ENCODE assay signal across 25 cellular contexts in genomic region chr1:115458426-115459114, GRCh38.
A peak's percentile ranks its signal among the peaks of the same experiment; 100 is the strongest.
DNase-seq lines count a peak whose midpoint lies in the region; ATAC-seq and TF ChIP-seq lines count a peak whose summit lies in the region.
"Had no signal": no experiment of that assay in that cellular context is flagged by ENCODE, and none has a peak within 500 bp of the region (broad histone marks: within the 10 kb centered on the region; RNA-seq: fewer than 3 reads in every experiment).

No MANE protein-coding gene starts in this region.

- no peak for TF ChIP-seq RAD21 in SK-N-SH (IDR thresholded peaks at IDR 0.05; ENCODE audit: low read length)

- H3K9me3 Mint-ChIP-seq in nephron: no peaks in the 10 kb centered on the region
- H3K9me3 Mint-ChIP-seq in activated naive CD8-positive, alpha-beta T cell treated with anti-CD3 and anti-CD28 coated beads for 36 hours: no peaks in the 10 kb centered on the region
- H3K9me3 Mint-ChIP-seq: activated CD4-positive, alpha-beta memory T cell treated with anti-CD3 and anti-CD28 coated beads, Interleukin-2, amount 10 ng/mL, durations not matched to agents 7 days and 5 days; activated naive CD4-positive, alpha-beta T cell treated with anti-CD3 and anti-CD28 coated beads, Interleukin-2, amount 50 U/mL, for 24 hours; activated T-helper 17 cell treated with anti-CD3 and anti-CD28 coated beads, Interleukin-2, amount 50 U/mL, for 72 hours; memory B cell; neural progenitor cell had no signal

- ATAC-seq in HG02642 (IDR thresholded peaks at IDR 0.05; ENCODE audit: poor library complexity, unreplicated experiment): no peak
- ATAC-seq: activated T-helper 17 cell treated with anti-CD3 and anti-CD28 coated beads, Interleukin-2, amount 50 U/mL, for 72 hours; left cardiac atrium; right lobe of liver had no signal

- no peak overlapping the region for H3K9ac ChIP-seq in SK-N-SH
- H3K9ac ChIP-seq: KMS-11, neural progenitor cell had no signal

- TF ChIP-seq CTCF in nephron (IDR thresholded peaks at IDR 0.05; ENCODE audit: unreplicated experiment in 3 of 3) (no peak), SK-N-SH (IDR thresholded peaks at IDR 0.05) (no peak)

- H3K9me2 ChIP-seq in SK-N-SH: no peaks in the 10 kb centered on the region

- no peak overlapping the region for H3K4me3 ChIP-seq in SK-N-SH (ENCODE audit: low read depth in 2 of 2, low read length in 1 of 2)
- H3K4me3 ChIP-seq: breast epithelium, neural progenitor cell, right lobe of liver, upper lobe of left lung had no signal

- H3K36me3 Mint-ChIP-seq in nephron (ENCODE audit: low read depth): no peaks in the 10 kb centered on the region
- no peaks in the 10 kb centered on the region for H3K36me3 Mint-ChIP-seq in activated naive CD8-positive, alpha-beta T cell treated with anti-CD3 and anti-CD28 coated beads for 36 hours
- H3K36me3 Mint-ChIP-seq: activated naive CD4-positive, alpha-beta T cell treated with anti-CD3 and anti-CD28 coated beads, Interleukin-2, amount 50 U/mL, for 24 hours; memory B cell; neural progenitor cell had no signal

- WGBS in SK-N-SH (ENCODE audit: low lambda C conversion rate): 90% methylated on average over 4 of the region's 7 CpGs

- peak overlapping the region in 2 of 3 experiments; percentile 7 to 57 for H3K27ac Mint-ChIP-seq in nephron
- no peak overlapping the region for H3K27ac Mint-ChIP-seq in activated naive CD8-positive, alpha-beta T cell treated with anti-CD3 and anti-CD28 coated beads for 36 hours
- H3K27ac Mint-ChIP-seq: activated CD4-positive, alpha-beta memory T cell treated with anti-CD3 and anti-CD28 coated beads, Interleukin-2, amount 10 ng/mL, durations not matched to agents 7 days and 5 days; activated naive CD4-positive, alpha-beta T cell treated with anti-CD3 and anti-CD28 coated beads, Interleukin-2, amount 50 U/mL, for 24 hours; activated T-helper 17 cell treated with anti-CD3 and anti-CD28 coated beads, Interleukin-2, amount 50 U/mL, for 72 hours; memory B cell; neural progenitor cell had no signal

- no peaks in the 10 kb centered on the region for H3K9me3 ChIP-seq in SK-N-SH
- H3K9me3 ChIP-seq: breast epithelium, right lobe of liver, upper lobe of left lung had no signal

- no peak for TF ChIP-seq EP300 in SK-N-SH (IDR thresholded peaks at IDR 0.05; ENCODE audit: borderline replicate concordance in 1 of 2, low read depth in 1 of 2, low read length in 1 of 2)

- peak; percentile 44 for DNase-seq in DMS 273 treated with DMSO at 0.1 percent for 48 hours (lab: John Stamatoyannopoulos, UW)
- peak; percentile 65 for DNase-seq in HT-29 (ENCODE audit: low spot score)
- peak; percentile 25 for DNase-seq in NCI-H2029 treated with DMSO at 0.1 percent for 48 hours (lab: John Stamatoyannopoulos, UW)
- DNase-seq in activated naive CD8-positive, alpha-beta T cell treated with anti-CD3 and anti-CD28 coated beads for 36 hours: no peak
- DNase-seq in SK-N-SH: no peak
- DNase-seq: activated CD4-positive, alpha-beta memory T cell treated with anti-CD3 and anti-CD28 coated beads, Interleukin-2, amount 10 ng/mL, durations not matched to agents 7 days and 5 days; activated CD4-positive, alpha-beta T cell treated with anti-CD3 and anti-CD28 coated beads for 1 hour; C1 segment of cervical spinal cord; Calu3; H7; hippocampal formation; left cardiac atrium; NCI-H774; posterior cingulate gyrus; right lobe of liver; stimulated activated CD4-positive, alpha-beta T cell treated with anti-CD3 and anti-CD28 coated beads, Interleukin-2, amount 100 ng/mL, for 48 hours; upper lobe of left lung had no signal

- H3K79me2 ChIP-seq in SK-N-SH (ENCODE audit: insufficient read depth): no peaks in the 10 kb centered on the region

- H3K27me3 Mint-ChIP-seq in nephron (ENCODE audit: low read depth): peaks cover 3% of the 10 kb centered on the region
- H3K27me3 Mint-ChIP-seq in activated naive CD8-positive, alpha-beta T cell treated with anti-CD3 and anti-CD28 coated beads for 36 hours: no peaks in the 10 kb centered on the region

- POLR2A ChIA-PET in SK-N-SH (lab: Yijun Ruan, JAX): no interaction called here

- H3K27me3 ChIP-seq in SK-N-SH (ENCODE audit: insufficient read depth): no peaks in the 10 kb centered on the region
- H3K27me3 ChIP-seq: breast epithelium, neural progenitor cell, right lobe of liver, upper lobe of left lung had no signal

- H3K4me2 ChIP-seq in SK-N-SH: no peak overlapping the region
- H3K4me2 ChIP-seq: KMS-11, neural progenitor cell had no signal

- H2AFZ ChIP-seq in SK-N-SH (ENCODE audit: low read depth): no peak overlapping the region
- H2AFZ ChIP-seq: neural progenitor cell had no signal

- peaks cover 30% of the 10 kb centered on the region for H3K4me1 Mint-ChIP-seq in nephron
- H3K4me1 Mint-ChIP-seq in activated naive CD8-positive, alpha-beta T cell treated with anti-CD3 and anti-CD28 coated beads for 36 hours: no peaks in the 10 kb centered on the region
- H3K4me1 Mint-ChIP-seq: activated CD4-positive, alpha-beta memory T cell treated with anti-CD3 and anti-CD28 coated beads, Interleukin-2, amount 10 ng/mL, durations not matched to agents 7 days and 5 days; activated naive CD4-positive, alpha-beta T cell treated with anti-CD3 and anti-CD28 coated beads, Interleukin-2, amount 50 U/mL, for 24 hours; activated T-helper 17 cell treated with anti-CD3 and anti-CD28 coated beads, Interleukin-2, amount 50 U/mL, for 72 hours; memory B cell had no signal

- no peak overlapping the region for H3K4me3 Mint-ChIP-seq in nephron
- no peak overlapping the region for H3K4me3 Mint-ChIP-seq in activated naive CD8-positive, alpha-beta T cell treated with anti-CD3 and anti-CD28 coated beads for 36 hours
- H3K4me3 Mint-ChIP-seq: activated CD4-positive, alpha-beta memory T cell treated with anti-CD3 and anti-CD28 coated beads, Interleukin-2, amount 10 ng/mL, durations not matched to agents 7 days and 5 days; activated naive CD4-positive, alpha-beta T cell treated with anti-CD3 and anti-CD28 coated beads, Interleukin-2, amount 50 U/mL, for 24 hours; activated T-helper 17 cell treated with anti-CD3 and anti-CD28 coated beads, Interleukin-2, amount 50 U/mL, for 72 hours; memory B cell; neural progenitor cell had no signal

- CTCF ChIA-PET in SK-N-SH (lab: Yijun Ruan, JAX): interaction anchor here (0.6 to 3.4 kb wide), 4 partner anchors 11 to 866 kb away, joined by 3 to 20 read pairs (median 9); no protein-coding TSS in a partner anchor

- no peaks in the 10 kb centered on the region for H4K20me1 ChIP-seq in SK-N-SH (ENCODE audit: insufficient read depth)

- H3F3A ChIP-seq in SK-N-SH (replicated peaks; ENCODE audit: insufficient read depth): no peaks in the 10 kb centered on the region

- H3K27ac ChIP-seq in SK-N-SH (ENCODE audit: low read depth in 2 of 2, low read length in 1 of 2): no peak overlapping the region
- H3K27ac ChIP-seq: breast epithelium, KMS-11, neural progenitor cell, right lobe of liver, upper lobe of left lung had no signal

- H3K36me3 ChIP-seq in SK-N-SH (replicated peaks in 1 of 2; ENCODE audit: control insufficient read depth in 1 of 2, insufficient read depth in 2 of 2, low read length in 1 of 2): no peaks in the 10 kb centered on the region
- H3K36me3 ChIP-seq: breast epithelium, neural progenitor cell, right lobe of liver, upper lobe of left lung had no signal

- H3K4me1 ChIP-seq in SK-N-SH (ENCODE audit: control insufficient read depth in 1 of 2, insufficient read depth in 2 of 2, low read depth in 1 of 2, low read length in 1 of 2): peaks cover 3 to 21% of the 10 kb centered on the region in 2 experiments; a peak in 3 of 4 replicates
- H3K4me1 ChIP-seq: breast epithelium, neural progenitor cell, right lobe of liver, upper lobe of left lung had no signal

TF ChIP-seq in SK-N-SH, 30 proteins besides CTCF, POLR2A, EP300 and RAD21:
- TF ChIP-seq YY1 (IDR thresholded peaks at IDR 0.05; ENCODE audit: low read depth): no peak
- TF ChIP-seq IRF3 (IDR thresholded peaks at IDR 0.05; ENCODE audit: low read depth, low read length): no peak
- no peak for TF ChIP-seq FOSL2 (IDR thresholded peaks at IDR 0.05; ENCODE audit: borderline replicate concordance, low read depth)
- TF ChIP-seq GABPA (IDR thresholded peaks at IDR 0.05; ENCODE audit: low read depth): no peak
- TF ChIP-seq POLR2AphosphoS5 (IDR thresholded peaks at IDR 0.05; ENCODE audit: low read depth, low read length): no peak
- no peak for TF ChIP-seq USF2 (IDR thresholded peaks at IDR 0.05; ENCODE audit: borderline replicate concordance, low read depth, low read length)

Comparison
In these comparisons a context has a peak if more than half of its experiments do, and no peak if none do; other contexts are left out.
1. DNase-seq: peak in DMS 273 treated with DMSO at 0.1 percent for 48 hours (single experiment), HT-29 (single experiment) and NCI-H2029 treated with DMSO at 0.1 percent for 48 hours (single experiment); none in activated naive CD8-positive, alpha-beta T cell treated with anti-CD3 and anti-CD28 coated beads for 36 hours (single experiment) and SK-N-SH (single experiment).